In genomic region chr19:35645680-35646511, GRCh38 we compare ENCODE assay signal across 8 cellular contexts. TPM values are rescaled to one million over a fixed set of nuclear protein-coding genes. Genes with fewer than 3 reads are reported as not detected.
A peak's percentile ranks its signal among the peaks of the same experiment; 100 is the strongest.
DNase-seq lines count a peak whose midpoint lies in the region; ATAC-seq and TF ChIP-seq lines count a peak whose summit lies in the region.
"Had no signal": no experiment of that assay in that cellular context is flagged by ENCODE, and none has a peak within 500 bp of the region (broad histone marks: within the 10 kb centered on the region; RNA-seq: fewer than 3 reads in every experiment).

No MANE protein-coding gene starts in this region.

- TF ChIP-seq CTCF in HCT116 (IDR thresholded peaks at IDR 0.05 in 2 of 3, conservative IDR thresholded peaks at IDR 0.05 in 1 of 3; ENCODE audit: borderline replicate concordance in 1 of 3, insufficient read depth in 1 of 3, low read depth in 2 of 3, low read length in 2 of 3) (no peak), neutrophil (IDR thresholded peaks at IDR 0.05) (no peak)

- no peak overlapping the region for H3K9ac ChIP-seq in HCT116 (ENCODE audit: low read length)

- CTCF ChIA-PET in HCT116 (lab: Charles Lee) = no interaction called here
- CTCF ChIA-PET in activated CD8-positive, alpha-beta T cell treated with anti-CD3 and anti-CD28 coated beads, Interleukin-2, amount 10 ng/mL, durations not matched to agents 7 days and 5 days (lab: Charles Lee) = interaction anchor here (1.1 kb wide), 1 partner anchor 12 kb away, joined by 3 read pairs; no protein-coding TSS in a partner anchor

- no peaks in the 10 kb centered on the region for H4K20me1 ChIP-seq in HCT116 (ENCODE audit: insufficient read depth)

- RAD21 ChIA-PET in HCT116 (lab: Charles Lee; ENCODE audit: low non-redundant PET in 1 of 2, low total read pairs in 2 of 2, uncharacterized antibody in 2 of 2, unreplicated experiment in 2 of 2) = no interaction called here

- BruUV-seq in HCT116 (replicated peaks; lab: Mats Ljungman, UMichigan) = no TSS peak

- H3K79me2 ChIP-seq in HCT116 (ENCODE audit: insufficient read depth, low read length) = peaks cover 27% of the 10 kb centered on the region

- H3K27ac ChIP-seq in HCT116 (ENCODE audit: low read depth, low read length) (peak overlapping the region; percentile 9), neutrophil (peak overlapping the region; percentile 79)

- no peaks in the 10 kb centered on the region for H3K9me3 Mint-ChIP-seq in activated CD8-positive, alpha-beta T cell treated with anti-CD3 and anti-CD28 coated beads, Interleukin-2, amount 10 ng/mL, durations not matched to agents 7 days and 5 days (ENCODE audit: insufficient read depth)

- POLR2A ChIA-PET in HCT116 (lab: Charles Lee) = interaction anchor here (0.7 kb wide), 1 partner anchor 12 kb away, joined by 4 read pairs; no protein-coding TSS in a partner anchor
- POLR2A ChIA-PET in activated CD8-positive, alpha-beta T cell treated with anti-CD3 and anti-CD28 coated beads, Interleukin-2, amount 10 ng/mL, durations not matched to agents 7 days and 5 days (lab: Charles Lee) = no interaction called here

- TF ChIP-seq RAD21 in HCT116 (IDR thresholded peaks at IDR 0.05; ENCODE audit: low read depth) = no peak

- no peaks in the 10 kb centered on the region for H3K27me3 Mint-ChIP-seq in activated CD8-positive, alpha-beta T cell treated with anti-CD3 and anti-CD28 coated beads, Interleukin-2, amount 10 ng/mL, durations not matched to agents 7 days and 5 days (ENCODE audit: low read depth)

- H3K36me3 ChIP-seq in HCT116 (ENCODE audit: control insufficient read depth in 1 of 2, insufficient read depth in 2 of 2, low read length in 2 of 2) = peaks cover 0 to 5% of the 10 kb centered on the region in 2 experiments; a peak in 2 of 4 replicates
- H3K36me3 ChIP-seq in neutrophil = peaks cover 1% of the 10 kb centered on the region

- H3K27me3 ChIP-seq in HCT116 (ENCODE audit: insufficient read depth, low read length) (no peaks in the 10 kb centered on the region), neutrophil (peaks cover 20% of the 10 kb centered on the region)

- no peaks in the 10 kb centered on the region for H3K9me3 ChIP-seq in HCT116 (ENCODE audit: control insufficient read depth in 1 of 2, insufficient read depth in 1 of 2, low read depth in 1 of 2, low read length in 2 of 2)
- H3K9me3 ChIP-seq in neutrophil = no peaks in the 10 kb centered on the region

- peaks cover 63% of the 10 kb centered on the region for H3K4me1 Mint-ChIP-seq in activated CD8-positive, alpha-beta T cell treated with anti-CD3 and anti-CD28 coated beads, Interleukin-2, amount 10 ng/mL, durations not matched to agents 7 days and 5 days (ENCODE audit: low read depth)

- peak overlapping the region; percentile 45 for H3K27ac Mint-ChIP-seq in activated CD8-positive, alpha-beta T cell treated with anti-CD3 and anti-CD28 coated beads, Interleukin-2, amount 10 ng/mL, durations not matched to agents 7 days and 5 days

- peak overlapping the region; percentile 78 for H3K4me3 Mint-ChIP-seq in activated CD8-positive, alpha-beta T cell treated with anti-CD3 and anti-CD28 coated beads, Interleukin-2, amount 10 ng/mL, durations not matched to agents 7 days and 5 days

- DNase-seq in HCT116 (ENCODE audit: low read depth, low spot score) (no peak), GF-D8 (lab: John Stamatoyannopoulos, UW) (no peak)
- no peak for DNase-seq in activated CD8-positive, alpha-beta T cell treated with anti-CD3 and anti-CD28 coated beads, Interleukin-2, amount 10 ng/mL, durations not matched to agents 7 days and 5 days

- TF ChIP-seq POLR2A in HCT116 (IDR thresholded peaks at IDR 0.05; ENCODE audit: borderline replicate concordance, extremely low read depth, insufficient read depth, insufficient read length) = no peak

- peaks cover 14% of the 10 kb centered on the region for H3K36me3 Mint-ChIP-seq in activated CD8-positive, alpha-beta T cell treated with anti-CD3 and anti-CD28 coated beads, Interleukin-2, amount 10 ng/mL, durations not matched to agents 7 days and 5 days (ENCODE audit: low read depth)

- no peak overlapping the region for H2AFZ ChIP-seq in HCT116 (ENCODE audit: low read depth, low read length, poor library complexity, severe bottlenecking)

- peaks cover 14 to 56% of the 10 kb centered on the region in 2 experiments; a peak in 3 of 4 replicates for H3K4me1 ChIP-seq in HCT116 (ENCODE audit: control insufficient read depth in 1 of 2, insufficient read depth in 2 of 2, low read length in 2 of 2)
- H3K4me1 ChIP-seq in neutrophil (ENCODE audit: control insufficient read depth in 1 of 2, insufficient read depth in 1 of 2, low read depth in 1 of 2, low read length in 1 of 2) = peaks cover 45 to 54% of the 10 kb centered on the region in 2 experiments

- ATAC-seq in HCT116 = no peak
- no peak for ATAC-seq in activated CD8-positive, alpha-beta T cell treated with anti-CD3 and anti-CD28 coated beads, Interleukin-2, amount 10 ng/mL, durations not matched to agents 7 days and 5 days
- ATAC-seq in HG03460 (IDR thresholded peaks at IDR 0.05; ENCODE audit: unreplicated experiment) = no peak
- ATAC-seq in GM21360 (IDR thresholded peaks at IDR 0.05; ENCODE audit: unreplicated experiment) = no peak

- H3K4me3 ChIP-seq in HCT116 (replicated peaks in 1 of 2; ENCODE audit: low read depth in 1 of 2, low read length in 2 of 2) (no peak overlapping the region), neutrophil (ENCODE audit: low read depth in 1 of 2, low read length in 1 of 2) (no peak overlapping the region)

- H3K9me2 ChIP-seq in HCT116 (ENCODE audit: insufficient read depth) = no peaks in the 10 kb centered on the region

- peak overlapping the region; percentile 99 for H3K4me2 ChIP-seq in HCT116 (ENCODE audit: low read length)

- intact Hi-C loops in HCT116 (cut with micrococcal nuclease) = no loop called here

TF ChIP-seq in HCT116, 20 proteins besides CTCF, POLR2A, EP300 and RAD21 (continues in another document):
- TF ChIP-seq EZH2 (IDR thresholded peaks at IDR 0.05) (no peak), POLR2AphosphoS5 (IDR thresholded peaks at IDR 0.05; ENCODE audit: low read depth, low read length) (no peak), MAX (IDR thresholded peaks at IDR 0.05) (no peak), EGR1 (IDR thresholded peaks at IDR 0.05; ENCODE audit: low read depth) (no peak), ZBTB33 (IDR thresholded peaks at IDR 0.05; ENCODE audit: extremely low read depth, insufficient replicate concordance, low read length) (no peak), CEBPB (IDR thresholded peaks at IDR 0.05; ENCODE audit: low read depth) (no peak), CBX3 (IDR thresholded peaks at IDR 0.05; ENCODE audit: low read depth) (no peak), ZNF274 (IDR thresholded peaks at IDR 0.05; ENCODE audit: low read depth, low read length) (no peak), FOSL1 (IDR thresholded peaks at IDR 0.05; ENCODE audit: low read depth) (no peak), YY1 (IDR thresholded peaks at IDR 0.05; ENCODE audit: extremely low read depth, insufficient replicate concordance, low read depth, low read length) (no peak)

RNA-seq across cellular contexts. Expression of gene COX6B1, which starts 2.2 kb away (rescaled TPM):
- 496 TPM for total RNA-seq in HCT116 (2021; ENCODE audit: unreplicated experiment)
- 640 and 749 TPM in 2 replicates for polyA plus RNA-seq in HCT116 (2012)
- 100 to 1,000 TPM; 471 to 518 TPM for total RNA-seq in activated CD8-positive, alpha-beta T cell treated with anti-CD3 and anti-CD28 coated beads, Interleukin-2, amount 10 ng/mL, durations not matched to agents 7 days and 5 days

RNA-seq across cellular contexts. Expression of gene ETV2, which starts 4.4 kb away (rescaled TPM):
- 1.5 TPM for total RNA-seq in HCT116 (2021; ENCODE audit: unreplicated experiment)
- 1.6 and 2.3 TPM in 2 replicates for polyA plus RNA-seq in HCT116 (2012)
- total RNA-seq in activated CD8-positive, alpha-beta T cell treated with anti-CD3 and anti-CD28 coated beads, Interleukin-2, amount 10 ng/mL, durations not matched to agents 7 days and 5 days = 1 to 10 TPM in 1 of 2 experiments, under 1 TPM in 1; 0.68 to 1.6 TPM
- total RNA-seq: G401, myocyte had no signal

RNA-seq across cellular contexts. Expression of gene RBM42, which starts 17.1 kb away (rescaled TPM):
- total RNA-seq in HCT116 (2021; ENCODE audit: unreplicated experiment) = 87.2 TPM
- 62.5 and 68.5 TPM in 2 replicates for polyA plus RNA-seq in HCT116 (2012)
- total RNA-seq in activated CD8-positive, alpha-beta T cell treated with anti-CD3 and anti-CD28 coated beads, Interleukin-2, amount 10 ng/mL, durations not matched to agents 7 days and 5 days = 100 to 1,000 TPM; 118 to 119 TPM

RNA-seq across cellular contexts. Expression of gene UPK1A, which starts 20.4 kb away (rescaled TPM):
- 0.69 TPM for total RNA-seq in HCT116 (2021; ENCODE audit: unreplicated experiment)
- 3.7 and 4.0 TPM in 2 replicates for polyA plus RNA-seq in HCT116 (2012)
- under 1 TPM; 0.63 to 0.82 TPM for total RNA-seq in activated CD8-positive, alpha-beta T cell treated with anti-CD3 and anti-CD28 coated beads, Interleukin-2, amount 10 ng/mL, durations not matched to agents 7 days and 5 days
- total RNA-seq: G401, myocyte had no signal

RNA-seq across cellular contexts. Expression of gene HAUS5, which starts 33.4 kb away (rescaled TPM):
- total RNA-seq in HCT116 (2021; ENCODE audit: unreplicated experiment) = 31.7 TPM
- polyA plus RNA-seq in HCT116 (2012) = 12.0 and 16.5 TPM in 2 replicates
- total RNA-seq in activated CD8-positive, alpha-beta T cell treated with anti-CD3 and anti-CD28 coated beads, Interleukin-2, amount 10 ng/mL, durations not matched to agents 7 days and 5 days = 10 to 100 TPM; 53.3 to 62.3 TPM
